8 cellular contexts compared by ENCODE assay signal in genomic region chr12:114684870-114685273, GRCh38. TPM values are rescaled to one million over a fixed set of nuclear protein-coding genes. Genes with fewer than 3 reads are reported as not detected.
DNase-seq lines count a peak whose midpoint lies in the region; ATAC-seq and TF ChIP-seq lines count a peak whose summit lies in the region.

No MANE protein-coding gene starts in this region.

- 2 to 3% methylated on average over 24 of the region's 24 CpGs for WGBS in heart right ventricle, 2 donors
- 1 to 2% methylated on average over 24 of the region's 24 CpGs for WGBS in ectodermal cell, 2 experiments

- peak overlapping the region; percentile 78 to 95 (median 88) for H3K27ac ChIP-seq in heart right ventricle
- H3K27ac ChIP-seq in ectodermal cell (ENCODE audit: insufficient read depth, low read depth, low read length, poor library complexity, severe bottlenecking), result no peak overlapping the region
- peak overlapping the region; percentile 37 for H3K27ac ChIP-seq in muscle layer of duodenum (ENCODE audit: low read length)
- peak overlapping the region; percentile 99 for H3K27ac ChIP-seq in vagina

- no peak for TF ChIP-seq POLR2A in vagina (IDR thresholded peaks at IDR 0.05)

- peaks cover 4 to 33% (median 17%) of the 10 kb centered on the region in 9 donors for H3K4me1 ChIP-seq in heart right ventricle
- H3K4me1 ChIP-seq in ectodermal cell (ENCODE audit: control insufficient read depth, insufficient read depth, low read length), result peaks cover 35% of the 10 kb centered on the region
- peaks cover 0 to 11% of the 10 kb centered on the region in 2 donors for H3K4me1 ChIP-seq in muscle layer of duodenum (ENCODE audit: control insufficient read depth in 1 of 2, insufficient read depth in 2 of 2, low read length in 2 of 2)
- H3K4me1 ChIP-seq in vagina, result peaks cover 12% of the 10 kb centered on the region

- peak overlapping the region; percentile 26 to 88 (median 71) for H3K4me3 ChIP-seq in heart right ventricle
- peak overlapping the region; percentile 43 for H3K4me3 ChIP-seq in ectodermal cell (ENCODE audit: insufficient read depth, low read depth, low read length)
- H3K4me3 ChIP-seq in muscle layer of duodenum (ENCODE audit: low read depth in 1 of 2, low read length in 2 of 2), result peak overlapping the region; percentile 85 to 86
- peak overlapping the region; percentile 82 to 90 for H3K4me3 ChIP-seq in vagina

- peaks cover 17 to 100% (median 49%) of the 10 kb centered on the region in 7 donors for H3K27me3 ChIP-seq in heart right ventricle
- peaks cover 99% of the 10 kb centered on the region for H3K27me3 ChIP-seq in ectodermal cell (ENCODE audit: control insufficient read depth, insufficient read depth, low read length, poor library complexity, severe bottlenecking)
- peaks cover 6% of the 10 kb centered on the region for H3K27me3 ChIP-seq in muscle layer of duodenum (ENCODE audit: low read depth, low read length)
- no peaks in the 10 kb centered on the region for H3K27me3 ChIP-seq in vagina

- H3K36me3 ChIP-seq in heart right ventricle (peaks cover 0 to 10% (median 0%) of the 10 kb centered on the region in 9 donors), ectodermal cell (ENCODE audit: control insufficient read depth, insufficient read depth, low read length) (no peaks in the 10 kb centered on the region), muscle layer of duodenum (ENCODE audit: control insufficient read depth in 1 of 2, insufficient read depth in 2 of 2, low read length in 2 of 2) (no peaks in the 10 kb centered on the region), vagina (no peaks in the 10 kb centered on the region)

- peak in 4 of 8 donors; percentile 7 to 63 (median 8) for ATAC-seq in heart right ventricle
- no peak for ATAC-seq in left cardiac atrium
- ATAC-seq in GM21515 (IDR thresholded peaks at IDR 0.05; ENCODE audit: unreplicated experiment), result no peak
- ATAC-seq in GM18909 (IDR thresholded peaks at IDR 0.05; ENCODE audit: poor library complexity, unreplicated experiment), result no peak

- DNase-seq in heart right ventricle (no peak), left cardiac atrium (no peak), vagina (ENCODE audit: extremely low spot score in 2 of 2) (no peak)
- DNase-seq in stimulated activated CD4-positive, alpha-beta T cell treated with anti-CD3 and anti-CD28 coated beads, Interleukin-1b, Interleukin-23, amount 100 ng/mL, for 48 hours, result no peak

- no peak for TF ChIP-seq CTCF in heart right ventricle (IDR thresholded peaks at IDR 0.05)
- no peak for TF ChIP-seq CTCF in vagina (IDR thresholded peaks at IDR 0.05)

- H3K9me3 ChIP-seq in heart right ventricle, result no peaks in the 10 kb centered on the region
- no peaks in the 10 kb centered on the region for H3K9me3 ChIP-seq in ectodermal cell (ENCODE audit: control insufficient read depth, low read length)
- no peaks in the 10 kb centered on the region for H3K9me3 ChIP-seq in muscle layer of duodenum (ENCODE audit: control insufficient read depth in 1 of 2, low read length in 2 of 2)
- no peaks in the 10 kb centered on the region for H3K9me3 ChIP-seq in vagina

- intact Hi-C loops in heart right ventricle (cut with DNase I) (loop anchor here in 5 of 10 donors (1.0 to 10.0 kb wide), 12 partner anchors 267 to 1068 kb away; no protein-coding TSS in a partner anchor), left cardiac atrium (cut with DNase I) (loop anchor here in 1 of 2 donors (5.0 to 10.0 kb wide), 2 partner anchors 112 to 650 kb away; no protein-coding TSS in a partner anchor), vagina (cut with DNase I) (loop anchor here (1.0 kb wide), 1 partner anchor 46 kb away; no protein-coding TSS in a partner anchor)

RNA-seq across cellular contexts. Expression of gene TBX3, which starts 0.9 kb away (rescaled TPM):
- total RNA-seq in heart right ventricle (10 to 100 TPM in 6 of 10 donors, 1 to 10 TPM in 4; 4.0 to 32.4 (median 11.4) TPM), left cardiac atrium (10 to 100 TPM in 1 of 2 donors, 1 to 10 TPM in 1; 7.7 to 14.3 TPM), vagina (57.0 TPM)
- 10 to 100 TPM in 1 of 2 donors, 1 to 10 TPM in 1; 9.7 to 20.9 TPM for polyA plus RNA-seq in heart right ventricle
- 0.37 TPM for polyA plus RNA-seq in ectodermal cell (2013, experiment 1 of 4)
- 0.23 TPM for polyA plus RNA-seq in ectodermal cell (2013, experiment 2 of 4)
- 0.80 TPM for polyA plus RNA-seq in ectodermal cell (2013, experiment 3 of 4)
- 0.57 TPM for polyA plus RNA-seq in ectodermal cell (2013, experiment 4 of 4)
